In the genomic region with DNA sequence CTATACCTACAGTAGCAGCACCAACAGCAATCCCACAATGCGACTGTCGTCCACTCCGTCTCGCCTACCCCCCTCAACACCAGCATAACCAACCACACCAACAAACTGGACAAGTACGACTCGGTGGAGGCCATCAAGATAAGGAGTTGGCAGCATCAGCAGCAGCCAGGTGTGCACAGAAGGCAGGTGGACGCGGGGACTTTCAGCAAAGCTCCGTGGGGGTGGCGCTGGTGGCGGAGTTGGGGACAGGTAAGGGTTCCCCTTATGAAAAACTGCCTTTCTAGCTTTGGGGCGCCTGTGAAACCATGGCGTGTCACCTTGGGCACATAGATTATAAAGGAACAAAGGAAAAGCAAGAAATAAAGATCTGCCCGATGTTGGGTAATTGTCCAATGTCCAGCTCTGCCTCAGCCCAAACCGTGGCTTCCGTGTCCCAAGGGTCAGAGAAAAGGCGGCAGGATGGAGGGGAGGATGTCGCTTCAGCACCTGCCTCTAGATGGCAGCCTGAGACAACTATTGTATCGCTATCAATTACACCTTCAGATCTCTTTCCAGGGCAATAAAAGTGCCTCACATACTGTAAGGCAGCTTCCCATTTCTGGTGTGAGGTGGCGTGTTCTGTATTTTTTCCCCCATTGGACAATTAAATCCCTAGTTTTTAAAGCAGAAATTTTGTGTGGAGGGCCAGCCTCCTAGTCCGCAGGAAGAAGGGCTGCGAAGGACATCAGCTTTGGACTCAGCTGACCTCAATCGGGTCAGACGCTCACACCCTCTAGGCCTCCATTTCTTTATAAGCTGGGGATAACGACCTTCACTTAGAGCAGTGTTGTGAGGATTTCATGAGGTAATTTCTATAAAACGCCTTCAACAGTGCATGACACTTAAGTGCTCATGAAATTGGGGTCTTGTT, we compare ENCODE assay signal across 1 cellular context.
TF ChIP-seq lines count a peak whose summit lies in the region.

No MANE protein-coding gene starts in this region.

TF ChIP-seq in IMR-90, 13 proteins besides CTCF, POLR2A, EP300 and RAD21 (continued from another document):
- no peak for TF ChIP-seq RCOR1 (IDR thresholded peaks at IDR 0.05; ENCODE audit: insufficient replicate concordance, low read length)
TF ChIP-seq in IMR-90: peak in this region for 1.
